ENCODE assay signal across 9 cellular contexts in genomic region chr11:67274768-67275605, GRCh38. TPM values are rescaled to one million over a fixed set of nuclear protein-coding genes. Genes with fewer than 3 reads are reported as not detected.
DNase-seq lines count a peak whose midpoint lies in the region; ATAC-seq and TF ChIP-seq lines count a peak whose summit lies in the region.
"Had no signal": no experiment of that assay in that cellular context is flagged by ENCODE, and none has a peak within 500 bp of the region (broad histone marks: within the 10 kb centered on the region; RNA-seq: fewer than 3 reads in every experiment).

No MANE protein-coding gene starts in this region.

- H3K27ac ChIP-seq in colonic mucosa (peak overlapping the region; percentile 86), upper lobe of right lung (peak overlapping the region; percentile 93)

- no peaks in the 10 kb centered on the region for H3K9me3 Mint-ChIP-seq in activated naive CD4-positive, alpha-beta T cell treated with anti-CD3 and anti-CD28 coated beads, Interleukin-2, amount 10 ng/mL, durations not matched to agents 7 days and 5 days
- H3K9me3 Mint-ChIP-seq in naive B cell (no peaks in the 10 kb centered on the region), Calu3 (ENCODE audit: low read depth, unreplicated experiment) (no peaks in the 10 kb centered on the region)

- H3K9me3 ChIP-seq in colonic mucosa (no peaks in the 10 kb centered on the region), upper lobe of right lung (no peaks in the 10 kb centered on the region)

- H3K27ac Mint-ChIP-seq in activated naive CD4-positive, alpha-beta T cell treated with anti-CD3 and anti-CD28 coated beads, Interleukin-2, amount 10 ng/mL, durations not matched to agents 7 days and 5 days, result peak overlapping the region; percentile 94
- H3K27ac Mint-ChIP-seq in naive B cell, result peak overlapping the region; percentile 72 to 94 (median 92)
- no peak overlapping the region for H3K27ac Mint-ChIP-seq in Calu3 (ENCODE audit: unreplicated experiment)

- H3K4me1 ChIP-seq in colonic mucosa, result peaks cover 48% of the 10 kb centered on the region
- peaks cover 95% of the 10 kb centered on the region for H3K4me1 ChIP-seq in upper lobe of right lung

- no peaks in the 10 kb centered on the region for H3K27me3 ChIP-seq in colonic mucosa
- no peaks in the 10 kb centered on the region for H3K27me3 ChIP-seq in upper lobe of right lung

- H3K9ac ChIP-seq in colonic mucosa (ENCODE audit: low read depth in 2 of 2, low read length in 2 of 2), result peak overlapping the region; percentile 16 to 94

- ATAC-seq in naive B cell (ENCODE audit: low read depth in 2 of 2), result no peak
- ATAC-seq in upper lobe of right lung, result no peak

- no peaks in the 10 kb centered on the region for H3K27me3 Mint-ChIP-seq in activated naive CD4-positive, alpha-beta T cell treated with anti-CD3 and anti-CD28 coated beads, Interleukin-2, amount 10 ng/mL, durations not matched to agents 7 days and 5 days
- H3K27me3 Mint-ChIP-seq in naive B cell (no peaks in the 10 kb centered on the region), Calu3 (ENCODE audit: unreplicated experiment) (no peaks in the 10 kb centered on the region)

- H3K36me3 ChIP-seq in colonic mucosa, result peaks cover 15% of the 10 kb centered on the region
- H3K36me3 ChIP-seq in upper lobe of right lung, result peaks cover 15% of the 10 kb centered on the region

- peaks cover 100% of the 10 kb centered on the region for H3K4me1 Mint-ChIP-seq in activated naive CD4-positive, alpha-beta T cell treated with anti-CD3 and anti-CD28 coated beads, Interleukin-2, amount 10 ng/mL, durations not matched to agents 7 days and 5 days
- H3K4me1 Mint-ChIP-seq in naive B cell, result peaks cover 65 to 94% (median 89%) of the 10 kb centered on the region in 3 donors
- peaks cover 9% of the 10 kb centered on the region for H3K4me1 Mint-ChIP-seq in Calu3 (ENCODE audit: low read depth, unreplicated experiment)

- peak; percentile 22 for DNase-seq in activated naive CD4-positive, alpha-beta T cell treated with anti-CD3 and anti-CD28 coated beads, Interleukin-2, amount 10 ng/mL, durations not matched to agents 7 days and 5 days
- no peak for DNase-seq in activated naive CD4-positive, alpha-beta T cell treated with Interleukin-2 at 50 U/mL for 16 hours
- DNase-seq in colonic mucosa (no peak), naive B cell (no peak), upper lobe of right lung (peak; percentile 69), Calu3 (no peak), midbrain (lab: John Stamatoyannopoulos, UW) (no peak)
- DNase-seq in NK-92 treated with Interleukin-12 subunit alpha and Interleukin-12 subunit beta, amount 100 ng/mL, for 24 hours (lab: John Stamatoyannopoulos, UW), result no peak
- DNase-seq: stimulated activated CD4-positive, alpha-beta T cell treated with anti-CD3 and anti-CD28 coated beads, Interleukin-4, amount 100 ng/mL, for 24 hours had no signal

- TF ChIP-seq CTCF in colonic mucosa (IDR thresholded peaks at IDR 0.05) (no peak), upper lobe of right lung (IDR thresholded peaks at IDR 0.05) (no peak), Calu3 (IDR thresholded peaks at IDR 0.05; ENCODE audit: unreplicated experiment) (no peak)

- intact Hi-C loops in colonic mucosa (cut with DNase I), result no loop called here
- intact Hi-C loops in upper lobe of right lung (cut with DNase I), result no loop called here
- intact Hi-C loops in Calu3 (cut with micrococcal nuclease; ENCODE audit: unreplicated experiment), result no loop called here

- peak overlapping the region; percentile 52 for H3K4me3 Mint-ChIP-seq in activated naive CD4-positive, alpha-beta T cell treated with anti-CD3 and anti-CD28 coated beads, Interleukin-2, amount 10 ng/mL, durations not matched to agents 7 days and 5 days
- H3K4me3 Mint-ChIP-seq in naive B cell (peak overlapping the region; percentile 70 to 99 (median 89)), Calu3 (ENCODE audit: low read depth, unreplicated experiment) (no peak overlapping the region)

- peaks cover 66% of the 10 kb centered on the region for H3K36me3 Mint-ChIP-seq in activated naive CD4-positive, alpha-beta T cell treated with anti-CD3 and anti-CD28 coated beads, Interleukin-2, amount 10 ng/mL, durations not matched to agents 7 days and 5 days
- H3K36me3 Mint-ChIP-seq in naive B cell, result peaks cover 0 to 10% of the 10 kb centered on the region in 2 donors
- peaks cover 44% of the 10 kb centered on the region for H3K36me3 Mint-ChIP-seq in Calu3 (ENCODE audit: insufficient read depth, unreplicated experiment)

- no peak overlapping the region for H3K4me3 ChIP-seq in colonic mucosa
- H3K4me3 ChIP-seq in upper lobe of right lung, result no peak overlapping the region

- BruUV-seq in Calu3 (replicated peaks; lab: Mats Ljungman, UMichigan), result no TSS peak

- CTCF ChIA-PET in activated naive CD4-positive, alpha-beta T cell treated with anti-CD3 and anti-CD28 coated beads, Interleukin-2, amount 10 ng/mL, durations not matched to agents 7 days and 5 days (lab: Charles Lee), result interaction anchor here (1.1 kb wide), 1 partner anchor 42 kb away, joined by 3 read pairs; no protein-coding TSS in a partner anchor
- CTCF ChIA-PET in Calu3 (lab: Charles Lee), result interaction anchor here (0.6 kb wide), 1 partner anchor 678 kb away, joined by 3 read pairs; no protein-coding TSS in a partner anchor

RNA-seq across cellular contexts. Expression of gene GRK2, which starts 8.7 kb away (rescaled TPM):
- total RNA-seq in colonic mucosa (100 to 1,000 TPM; 108 to 137 TPM), upper lobe of right lung (98.4 TPM), Calu3 (2022) (69.8 and 71.3 TPM in 2 replicates)
- 10 to 100 TPM; 17.9 to 63.4 (median 31.7) TPM for polyA plus RNA-seq in naive B cell (ENCODE audit: low read depth in 6 of 6)

RNA-seq across cellular contexts. Expression of gene ANKRD13D, which starts 14.1 kb away (rescaled TPM):
- total RNA-seq in colonic mucosa, result 10 to 100 TPM; 18.8 to 39.5 TPM
- polyA plus RNA-seq in naive B cell (ENCODE audit: low read depth in 6 of 6), result 10 to 100 TPM in 2 of 6 donors, 1 to 10 TPM in 4; 3.5 to 18.4 (median 8.4) TPM
- total RNA-seq in upper lobe of right lung, result 59.4 TPM
- total RNA-seq in Calu3 (2022), result 50.8 and 58.5 TPM in 2 replicates

RNA-seq across cellular contexts. Expression of gene SSH3, which starts 28.3 kb away (rescaled TPM):
- total RNA-seq in colonic mucosa (10 to 100 TPM; 69.7 to 81.7 TPM), upper lobe of right lung (36.4 TPM), Calu3 (2022) (73.0 and 84.3 TPM in 2 replicates)
- under 1 TPM in 1 of 6 donors, not detected in 5; 0.18 TPM for polyA plus RNA-seq in naive B cell (ENCODE audit: low read depth in 6 of 6)

Comparison
In these comparisons a context has a peak if more than half of its experiments do, and no peak if none do; other contexts are left out.
1. DNase-seq: peak in activated naive CD4-positive, alpha-beta T cell treated with anti-CD3 and anti-CD28 coated beads, Interleukin-2, amount 10 ng/mL, durations not matched to agents 7 days and 5 days (single experiment) and upper lobe of right lung (single experiment); none in activated naive CD4-positive, alpha-beta T cell treated with Interleukin-2 at 50 U/mL for 16 hours (single experiment), colonic mucosa (single experiment), naive B cell (single experiment), NK-92 treated with Interleukin-12 subunit alpha and Interleukin-12 subunit beta, amount 100 ng/mL, for 24 hours (single experiment), Calu3 (single experiment) and midbrain (single experiment).